Comparison of ENCODE assay signal across 1 cellular context in the genomic region with DNA sequence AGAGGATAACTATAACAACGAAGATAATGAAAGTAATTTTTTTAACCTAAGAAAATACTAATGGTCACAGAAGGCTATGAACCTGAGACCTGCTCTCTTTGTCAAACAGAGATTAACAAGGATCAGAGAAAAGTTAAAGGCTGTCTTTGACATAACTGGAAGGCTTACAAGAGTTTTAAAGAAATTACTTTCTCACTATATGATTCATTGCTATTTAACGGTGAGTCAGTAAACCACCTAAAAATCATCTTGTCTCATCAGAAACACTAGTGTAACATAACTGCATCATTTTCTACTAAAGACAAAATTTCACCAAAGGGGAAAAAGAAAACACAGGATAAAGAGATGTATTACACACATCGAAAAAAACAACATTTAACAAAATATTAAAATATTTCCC.
A peak's percentile ranks its signal among the peaks of the same experiment; 100 is the strongest.
TF ChIP-seq lines count a peak whose summit lies in the region.

No MANE protein-coding gene starts in this region.

TF ChIP-seq in SK-N-SH, 30 proteins besides CTCF, POLR2A, EP300 and RAD21 (continued from another document):
- TF ChIP-seq, protein P1, sequence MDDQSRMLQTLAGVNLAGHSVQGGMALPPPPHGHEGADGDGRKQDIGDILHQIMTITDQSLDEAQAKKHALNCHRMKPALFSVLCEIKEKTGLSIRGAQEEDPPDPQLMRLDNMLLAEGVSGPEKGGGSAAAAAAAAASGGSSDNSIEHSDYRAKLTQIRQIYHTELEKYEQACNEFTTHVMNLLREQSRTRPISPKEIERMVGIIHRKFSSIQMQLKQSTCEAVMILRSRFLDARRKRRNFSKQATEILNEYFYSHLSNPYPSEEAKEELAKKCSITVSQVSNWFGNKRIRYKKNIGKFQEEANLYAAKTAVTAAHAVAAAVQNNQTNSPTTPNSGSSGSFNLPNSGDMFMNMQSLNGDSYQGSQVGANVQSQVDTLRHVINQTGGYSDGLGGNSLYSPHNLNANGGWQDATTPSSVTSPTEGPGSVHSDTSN (IDR thresholded peaks at IDR 0.05): 0 out of 2 replicates have a peak, but pooled peaks have one; percentile 13
- TF ChIP-seq, protein P2, sequence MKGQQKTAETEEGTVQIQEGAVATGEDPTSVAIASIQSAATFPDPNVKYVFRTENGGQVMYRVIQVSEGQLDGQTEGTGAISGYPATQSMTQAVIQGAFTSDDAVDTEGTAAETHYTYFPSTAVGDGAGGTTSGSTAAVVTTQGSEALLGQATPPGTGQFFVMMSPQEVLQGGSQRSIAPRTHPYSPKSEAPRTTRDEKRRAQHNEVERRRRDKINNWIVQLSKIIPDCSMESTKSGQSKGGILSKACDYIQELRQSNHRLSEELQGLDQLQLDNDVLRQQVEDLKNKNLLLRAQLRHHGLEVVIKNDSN (IDR thresholded peaks at IDR 0.05; ENCODE audit: borderline replicate concordance, low read depth): no peak
- no peak for TF ChIP-seq POLR2AphosphoS5 (IDR thresholded peaks at IDR 0.05; ENCODE audit: low read depth, low read length)
- TF ChIP-seq FOSL2 (IDR thresholded peaks at IDR 0.05; ENCODE audit: borderline replicate concordance, low read depth): peak; percentile 61; the same call in 1 of the 2 replicates
- TF ChIP-seq YY1 (IDR thresholded peaks at IDR 0.05; ENCODE audit: low read depth): no peak
- peak; percentile 46 for TF ChIP-seq JUND (IDR thresholded peaks at IDR 0.05)
- no peak; the same call in 1 of the 2 replicates for TF ChIP-seq TCF12 (IDR thresholded peaks at IDR 0.05)
- TF ChIP-seq RCOR1 (IDR thresholded peaks at IDR 0.05; ENCODE audit: low read length): no peak
- TF ChIP-seq, protein P3, sequence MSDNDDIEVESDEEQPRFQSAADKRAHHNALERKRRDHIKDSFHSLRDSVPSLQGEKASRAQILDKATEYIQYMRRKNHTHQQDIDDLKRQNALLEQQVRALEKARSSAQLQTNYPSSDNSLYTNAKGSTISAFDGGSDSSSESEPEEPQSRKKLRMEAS (IDR thresholded peaks at IDR 0.05; ENCODE audit: low read depth): no peak
TF ChIP-seq in SK-N-SH: peak in this region for 3.
